Comparison of ENCODE assay signal across 22 cellular contexts in genomic region chr17:68801564-68801963, GRCh38.
A peak's percentile ranks its signal among the peaks of the same experiment; 100 is the strongest.
DNase-seq lines count a peak whose midpoint lies in the region; ATAC-seq, FAIRE-seq and TF ChIP-seq lines count a peak whose summit lies in the region.
"Had no signal": no experiment of that assay in that cellular context is flagged by ENCODE, and none has a peak within 500 bp of the region (broad histone marks: within the 10 kb centered on the region; RNA-seq: fewer than 3 reads in every experiment).

No MANE protein-coding gene starts in this region.

- H3K9ac ChIP-seq in HepG2 (ENCODE audit: insufficient read depth, low read depth, low read length) = no peak overlapping the region
- H3K9ac ChIP-seq: BLaER1, GM23248 had no signal

- H3K4me1 ChIP-seq in HepG2 (ENCODE audit: insufficient read depth, low read length) (peaks cover 8% of the 10 kb centered on the region; the same call in 1 of the 2 replicates), right lobe of liver (peaks cover 0 to 6% (median 0%) of the 10 kb centered on the region in 4 donors)
- H3K4me1 ChIP-seq: BLaER1, Caco-2 had no signal

- no peak overlapping the region for H2AFZ ChIP-seq in HepG2 (ENCODE audit: low read length)
- H2AFZ ChIP-seq: GM23248 had no signal

- H4K20me1 ChIP-seq in HepG2 (ENCODE audit: insufficient read depth, low read length) = no peaks in the 10 kb centered on the region
- H4K20me1 ChIP-seq: BLaER1 had no signal

- H3K4me3 ChIP-seq in HepG2 (replicated peaks in 1 of 3; ENCODE audit: insufficient read depth in 1 of 3, low read depth in 2 of 3, low read length in 3 of 3) (no peak overlapping the region), right lobe of liver (no peak overlapping the region)
- H3K4me3 ChIP-seq: BLaER1, GM23248 had no signal

- DNase-seq in Right ventricle myocardium superior (no peak), Right ventricle myocardium inferior (ENCODE audit: missing footprints) (no peak), HepG2 (ENCODE audit: low spot score) (no peak), right lobe of liver (no peak), sciatic nerve (ENCODE audit: low spot score) (no peak), GM20000 (ENCODE audit: low spot score) (no peak)
- DNase-seq: Caco-2; CD4-positive, CD25-positive, alpha-beta regulatory T cell; CD8-positive, alpha-beta T cell; DMS153; DND-41; GM23248; H7; HCEC 1CT had no signal

- H3K36me3 ChIP-seq in HepG2 (replicated peaks in 1 of 2; ENCODE audit: control insufficient read depth in 1 of 2, insufficient read depth in 2 of 2, low read length in 2 of 2) (no peaks in the 10 kb centered on the region), right lobe of liver (no peaks in the 10 kb centered on the region)
- H3K36me3 ChIP-seq: BLaER1 had no signal

- TF ChIP-seq RAD21 in HepG2 (CRISPR knock-in tag; IDR thresholded peaks at IDR 0.05) = no peak

- ATAC-seq in Right ventricle myocardium superior (ENCODE audit: poor library complexity) (peak; percentile 34), Right ventricle myocardium inferior (no peak), HepG2 (no peak), right lobe of liver (no peak), sciatic nerve (peak; percentile 46), HG02642 (IDR thresholded peaks at IDR 0.05; ENCODE audit: poor library complexity, unreplicated experiment) (no peak)
- ATAC-seq: CD8-positive, alpha-beta T cell had no signal

- TF ChIP-seq CTCF in HepG2 (CRISPR knock-in tag; IDR thresholded peaks at IDR 0.05) = no peak
- no peak for TF ChIP-seq CTCF in right lobe of liver (IDR thresholded peaks at IDR 0.05)
- TF ChIP-seq CTCF in GM20000 (IDR thresholded peaks at IDR 0.05; ENCODE audit: extremely low read depth, missing control alignments) = no peak

- FAIRE-seq in HepG2 (lab: Jason Lieb, UNC) = no peak
- FAIRE-seq: A204.1, G401.6, GM18507, H1 had no signal

- in situ Hi-C loops in HepG2 (cut with HindIII; ENCODE audit: extremely low pct_ligation_motif_present, low pct_unique_long_range_greater_than_20kb) = no loop called here

- no peaks in the 10 kb centered on the region for H3K9me3 ChIP-seq in HepG2 (ENCODE audit: low read length)
- H3K9me3 ChIP-seq in right lobe of liver = no peaks in the 10 kb centered on the region
- H3K9me3 ChIP-seq: BLaER1, Caco-2 had no signal

- no peaks in the 10 kb centered on the region for H3K27me3 ChIP-seq in HepG2 (ENCODE audit: control insufficient read depth in 1 of 2, insufficient read depth in 2 of 2, low read length in 2 of 2)
- H3K27me3 ChIP-seq in right lobe of liver = no peaks in the 10 kb centered on the region
- H3K27me3 ChIP-seq: BLaER1 had no signal

- WGBS in HepG2 (ENCODE audit: low lambda C conversion rate) = 97% methylated on average over 4 of the region's 4 CpGs
- 90% methylated on average over 4 of the region's 4 CpGs for WGBS in right lobe of liver (ENCODE audit: insufficient coverage, low coverage, low lambda C conversion rate, missing lambda C conversion rate)

- CTCF ChIA-PET in HepG2 (lab: Yijun Ruan, JAX; ENCODE audit: low intra/inter-chr PET ratio, low total read pairs) = no interaction called here

- H3K27ac ChIP-seq in HepG2 (ENCODE audit: extremely low read length, insufficient read depth, low read length) (no peak overlapping the region), right lobe of liver (no peak overlapping the region)
- H3K27ac ChIP-seq: 22Rv1, BLaER1, C4-2B, GM23248 had no signal

- TF ChIP-seq EP300 in HepG2 (IDR thresholded peaks at IDR 0.05; ENCODE audit: low read depth in 2 of 2, low read length in 2 of 2) = no peak
- no peak for TF ChIP-seq EP300 in HepG2 (CRISPR knock-in tag; IDR thresholded peaks at IDR 0.05; ENCODE audit: borderline replicate concordance)

- TF ChIP-seq POLR2A in HepG2 (IDR thresholded peaks at IDR 0.05; ENCODE audit: insufficient read depth in 1 of 2, low read depth in 2 of 2, low read length in 2 of 2) (no peak), right lobe of liver (IDR thresholded peaks at IDR 0.05) (no peak)

- no peaks in the 10 kb centered on the region for H3K79me2 ChIP-seq in HepG2 (ENCODE audit: insufficient read depth, low read length)

- intact Hi-C loops in Right ventricle myocardium superior (cut with DNase I) (no loop called here), Right ventricle myocardium inferior (cut with DNase I) (loop anchor here (10.0 kb wide), 1 partner anchor 53 kb away; no protein-coding TSS in a partner anchor), HepG2 (cut with micrococcal nuclease; ENCODE audit: unreplicated experiment) (no loop called here), right lobe of liver (cut with DNase I) (no loop called here), sciatic nerve (cut with DNase I) (no loop called here)

- no TSS peak for BruUV-seq in HepG2 (replicated peaks; lab: Mats Ljungman, UMichigan)

- H3K4me2 ChIP-seq in HepG2 (ENCODE audit: low read depth, low read length) = no peak overlapping the region
- H3K4me2 ChIP-seq: BLaER1 had no signal

- POLR2A ChIA-PET in HepG2 (lab: Yijun Ruan, JAX) = no interaction called here

TF ChIP-seq in HepG2, 621 proteins besides CTCF, POLR2A, EP300 and RAD21:
- TF ChIP-seq ZNF629 (CRISPR knock-in tag; conservative IDR thresholded peaks at IDR 0.05) (no peak), ZBTB40 (IDR thresholded peaks at IDR 0.05) (peak; percentile 42; the same call in 1 of the 2 replicates), ZBTB40 (CRISPR knock-in tag; IDR thresholded peaks at IDR 0.05) (peak; percentile 93), ZNF17 (CRISPR knock-in tag; IDR thresholded peaks at IDR 0.05) (no peak), ZNF75D (CRISPR knock-in tag; IDR thresholded peaks at IDR 0.05; ENCODE audit: borderline replicate concordance) (no peak), KLF6 (CRISPR knock-in tag; IDR thresholded peaks at IDR 0.05) (no peak)

Comparison
In these comparisons a context has a peak if more than half of its experiments do, and no peak if none do; other contexts are left out.
1. ATAC-seq: peak in Right ventricle myocardium superior (single experiment) and sciatic nerve (single experiment); none in Right ventricle myocardium inferior (single experiment), HepG2 (single experiment), right lobe of liver (0 of 4) and HG02642 (single experiment).